In the genomic region with DNA sequence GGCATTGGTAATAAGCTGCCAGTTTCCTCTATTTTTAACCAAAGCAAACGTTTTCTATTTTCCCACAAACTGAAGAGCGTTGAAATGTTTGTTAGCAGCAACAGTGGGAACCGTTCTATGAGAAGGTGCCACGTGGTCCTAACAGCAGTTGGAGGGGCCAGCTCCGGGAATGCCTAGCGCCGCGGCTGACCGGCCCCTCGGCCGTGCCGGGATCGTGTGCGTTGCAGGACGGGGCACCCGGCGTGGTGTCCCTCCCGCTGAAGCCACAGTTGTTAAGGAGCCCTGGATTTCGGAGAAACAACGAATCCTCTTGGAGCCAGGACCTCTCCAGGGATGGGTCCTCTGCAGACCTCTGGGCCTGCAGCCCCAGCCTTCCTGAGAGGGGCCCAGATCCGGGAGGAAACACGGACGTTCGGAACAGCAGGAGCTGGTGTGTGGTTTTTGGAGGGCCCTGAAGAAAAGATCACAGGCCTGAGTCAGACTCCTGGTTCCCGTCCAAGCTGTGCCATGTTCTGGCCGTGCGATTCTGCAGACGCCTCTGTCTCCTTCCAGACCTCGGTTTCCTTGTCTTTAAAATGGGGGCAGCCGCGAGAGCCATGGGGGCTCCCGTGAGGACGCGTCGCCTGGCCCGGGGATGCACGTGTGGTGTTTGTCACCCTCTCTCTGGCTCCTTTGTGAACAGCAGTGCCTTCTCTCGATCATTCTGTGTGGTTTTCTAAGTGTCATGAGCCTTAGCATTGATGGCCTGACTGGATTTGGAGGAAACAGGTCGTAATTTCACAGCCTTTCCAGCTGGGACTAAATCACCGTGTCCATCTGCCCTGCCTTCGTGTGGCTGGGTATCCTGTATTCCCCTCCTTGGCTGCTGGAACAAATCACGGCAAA, we compare ENCODE assay signal across 11 cellular contexts. TPM values are rescaled to one million over a fixed set of nuclear protein-coding genes. Genes with fewer than 3 reads are reported as not detected.
A peak's percentile ranks its signal among the peaks of the same experiment; 100 is the strongest.
DNase-seq lines count a peak whose midpoint lies in the region; ATAC-seq and TF ChIP-seq lines count a peak whose summit lies in the region.
"Had no signal": no experiment of that assay in that cellular context is flagged by ENCODE, and none has a peak within 500 bp of the region (broad histone marks: within the 10 kb centered on the region; RNA-seq: fewer than 3 reads in every experiment).

No MANE protein-coding gene starts in this region.

- no peak for ATAC-seq in gastroesophageal sphincter

- 41 to 44% methylated on average over 3 to 4 of the region's 42 CpGs for WGBS in gastroesophageal sphincter (ENCODE audit: low coverage in 1 of 2), 2 donors
- 76 to 83% (median 82%) methylated on average over 36 to 42 of the region's 42 CpGs for WGBS in spleen, 5 donors

- H3K36me3 ChIP-seq in gastroesophageal sphincter (no peaks in the 10 kb centered on the region), spleen (no peaks in the 10 kb centered on the region)
- H3K36me3 ChIP-seq: cardiac muscle cell had no signal

- no peak overlapping the region for H3K27ac Mint-ChIP-seq in activated T-helper 1 cell treated with anti-CD3 and anti-CD28 coated beads, Interleukin-12 subunit alpha, Interleukin-12 subunit beta, Interleukin-2, Interleukin-4 antibody, amounts not matched to agents 30 ng/mL and 10 ng/mL and 1 ng/mL, durations not matched to agents 14 hours and 24 hours and 36 hours

- no peak overlapping the region for H3K4me3 Mint-ChIP-seq in activated T-helper 1 cell treated with anti-CD3 and anti-CD28 coated beads, Interleukin-12 subunit alpha, Interleukin-12 subunit beta, Interleukin-2, Interleukin-4 antibody, amounts not matched to agents 30 ng/mL and 10 ng/mL and 1 ng/mL, durations not matched to agents 14 hours and 24 hours and 36 hours

- H3K9me3 ChIP-seq in gastroesophageal sphincter (no peaks in the 10 kb centered on the region), spleen (no peaks in the 10 kb centered on the region)

- no peak for TF ChIP-seq EP300 in gastroesophageal sphincter (IDR thresholded peaks at IDR 0.05)

- no peaks in the 10 kb centered on the region for H3K27me3 Mint-ChIP-seq in activated T-helper 1 cell treated with anti-CD3 and anti-CD28 coated beads, Interleukin-12 subunit alpha, Interleukin-12 subunit beta, Interleukin-2, Interleukin-4 antibody, amounts not matched to agents 30 ng/mL and 10 ng/mL and 1 ng/mL, durations not matched to agents 14 hours and 24 hours and 36 hours (ENCODE audit: insufficient read depth)

- in situ Hi-C loops in astrocyte of the spinal cord (cut with HindIII; ENCODE audit: low sequenced_read_pairs): no loop called here

- H3K4me3 ChIP-seq in astrocyte of the spinal cord (ENCODE audit: low read depth, low read length): no peak overlapping the region
- H3K4me3 ChIP-seq in gastroesophageal sphincter: peak overlapping the region in 1 of 2 donors; percentile 8
- H3K4me3 ChIP-seq in spleen: no peak overlapping the region
- H3K4me3 ChIP-seq: cardiac muscle cell had no signal

- TF ChIP-seq POLR2A in gastroesophageal sphincter (IDR thresholded peaks at IDR 0.05) (no peak), spleen (IDR thresholded peaks at IDR 0.05) (no peak)

- no peaks in the 10 kb centered on the region for H3K9me3 Mint-ChIP-seq in activated T-helper 1 cell treated with anti-CD3 and anti-CD28 coated beads, Interleukin-12 subunit alpha, Interleukin-12 subunit beta, Interleukin-2, Interleukin-4 antibody, amounts not matched to agents 30 ng/mL and 10 ng/mL and 1 ng/mL, durations not matched to agents 14 hours and 24 hours and 36 hours

- no peaks in the 10 kb centered on the region for H3K27me3 ChIP-seq in gastroesophageal sphincter
- H3K27me3 ChIP-seq in spleen (replicated peaks in 1 of 7): peaks cover 0 to 15% (median 0%) of the 10 kb centered on the region in 7 donors
- H3K27me3 ChIP-seq: cardiac muscle cell had no signal

- H3K36me3 Mint-ChIP-seq in activated T-helper 1 cell treated with anti-CD3 and anti-CD28 coated beads, Interleukin-12 subunit alpha, Interleukin-12 subunit beta, Interleukin-2, Interleukin-4 antibody, amounts not matched to agents 30 ng/mL and 10 ng/mL and 1 ng/mL, durations not matched to agents 14 hours and 24 hours and 36 hours (ENCODE audit: low read depth): no peaks in the 10 kb centered on the region

- peak; percentile 69 for DNase-seq in EL
- DNase-seq in astrocyte of the spinal cord (ENCODE audit: low read depth, low spot score): peak; percentile 86
- DNase-seq in spleen: no peak
- DNase-seq in NK-92 treated with Interleukin-12 subunit alpha and Interleukin-12 subunit beta, amount 100 ng/mL, for 24 hours (lab: John Stamatoyannopoulos, UW): no peak
- DNase-seq in activated T-helper 1 cell treated with anti-CD3 and anti-CD28 coated beads, Interleukin-12 subunit alpha, Interleukin-12 subunit beta, Interleukin-2, Interleukin-4 antibody, amounts not matched to agents 30 ng/mL and 10 ng/mL and 1 ng/mL, durations not matched to agents 14 hours and 24 hours and 36 hours (ENCODE audit: low spot score): no peak
- no peak for DNase-seq in stimulated activated CD8-positive, alpha-beta memory T cell treated with anti-CD3 and anti-CD28 coated beads, Interleukin-4, amount 100 ng/mL, for 48 hours
- DNase-seq in middle frontal gyrus (ENCODE audit: extremely low spot score, low spot score): no peak
- DNase-seq: NCI-H524 had no signal

- H3K27ac ChIP-seq in gastroesophageal sphincter (peak overlapping the region in 3 of 4 donors; percentile 79 to 95 (median 88)), spleen (peak overlapping the region in 5 of 8 donors; percentile 62 to 75 (median 65))
- H3K27ac ChIP-seq: cardiac muscle cell, parathyroid adenoma had no signal

- TF ChIP-seq CTCF in astrocyte of the spinal cord (IDR thresholded peaks at IDR 0.05; ENCODE audit: low read depth, low read length): no peak
- TF ChIP-seq CTCF in gastroesophageal sphincter (IDR thresholded peaks at IDR 0.05): no peak
- TF ChIP-seq CTCF in spleen (IDR thresholded peaks at IDR 0.05 in 8 of 11, conservative IDR thresholded peaks at IDR 0.05 in 3 of 11): no peak

- peaks cover 5 to 96% (median 68%) of the 10 kb centered on the region in 3 donors for H3K4me1 ChIP-seq in gastroesophageal sphincter
- H3K4me1 ChIP-seq in spleen: peaks cover 0 to 28% (median 6%) of the 10 kb centered on the region in 6 donors

- intact Hi-C loops in spleen (cut with DNase I; ENCODE audit: low total_unique reads): no loop called here
- intact Hi-C loops in activated T-helper 1 cell treated with anti-CD3 and anti-CD28 coated beads, Interleukin-12 subunit alpha, Interleukin-12 subunit beta, Interleukin-2, Interleukin-4 antibody, amounts not matched to agents 30 ng/mL and 10 ng/mL and 1 ng/mL, durations not matched to agents 14 hours and 24 hours and 36 hours (cut with micrococcal nuclease): no loop called here

- H3K4me1 Mint-ChIP-seq in activated T-helper 1 cell treated with anti-CD3 and anti-CD28 coated beads, Interleukin-12 subunit alpha, Interleukin-12 subunit beta, Interleukin-2, Interleukin-4 antibody, amounts not matched to agents 30 ng/mL and 10 ng/mL and 1 ng/mL, durations not matched to agents 14 hours and 24 hours and 36 hours (ENCODE audit: low read depth): no peaks in the 10 kb centered on the region

RNA-seq across cellular contexts. Expression of a gene that starts 40.4 kb away (rescaled TPM):
- total RNA-seq in gastroesophageal sphincter: 10 to 100 TPM; 41.9 to 87.5 (median 73.6) TPM
- 10 to 100 TPM in 5 of 7 donors, 1 to 10 TPM in 2; 8.8 to 27.3 (median 14.9) TPM for total RNA-seq in spleen
- polyA plus RNA-seq in spleen: 10 to 100 TPM in 2 of 3 donors, 1 to 10 TPM in 1; 6.9 to 15.8 (median 10.5) TPM
- total RNA-seq in activated T-helper 1 cell treated with anti-CD3 and anti-CD28 coated beads, Interleukin-12 subunit alpha, Interleukin-12 subunit beta, Interleukin-2, Interleukin-4 antibody, amounts not matched to agents 30 ng/mL and 10 ng/mL and 1 ng/mL, durations not matched to agents 14 hours and 24 hours and 36 hours: 0.15 and 0.34 TPM in 2 replicates

RNA-seq across cellular contexts. Expression of a gene that starts 57.2 kb away (rescaled TPM):
- not detected for total RNA-seq in gastroesophageal sphincter
- total RNA-seq in spleen: not detected
- polyA plus RNA-seq in spleen: not detected
- total RNA-seq in activated T-helper 1 cell treated with anti-CD3 and anti-CD28 coated beads, Interleukin-12 subunit alpha, Interleukin-12 subunit beta, Interleukin-2, Interleukin-4 antibody, amounts not matched to agents 30 ng/mL and 10 ng/mL and 1 ng/mL, durations not matched to agents 14 hours and 24 hours and 36 hours: not detected in 2 replicates
- total RNA-seq: cardiac muscle cell had no signal
- polyA plus RNA-seq: cardiac muscle cell had no signal

Comparison
In these comparisons a context has a peak if more than half of its experiments do, and no peak if none do; other contexts are left out.
1. DNase-seq: peak in EL (single experiment) and astrocyte of the spinal cord (single experiment); none in spleen (single experiment), NK-92 treated with Interleukin-12 subunit alpha and Interleukin-12 subunit beta, amount 100 ng/mL, for 24 hours (single experiment), activated T-helper 1 cell treated with anti-CD3 and anti-CD28 coated beads, Interleukin-12 subunit alpha, Interleukin-12 subunit beta, Interleukin-2, Interleukin-4 antibody, amounts not matched to agents 30 ng/mL and 10 ng/mL and 1 ng/mL, durations not matched to agents 14 hours and 24 hours and 36 hours (single experiment), stimulated activated CD8-positive, alpha-beta memory T cell treated with anti-CD3 and anti-CD28 coated beads, Interleukin-4, amount 100 ng/mL, for 48 hours (single experiment) and middle frontal gyrus (single experiment).